Comparison of ENCODE assay signal across 15 cellular contexts in the genomic region with DNA sequence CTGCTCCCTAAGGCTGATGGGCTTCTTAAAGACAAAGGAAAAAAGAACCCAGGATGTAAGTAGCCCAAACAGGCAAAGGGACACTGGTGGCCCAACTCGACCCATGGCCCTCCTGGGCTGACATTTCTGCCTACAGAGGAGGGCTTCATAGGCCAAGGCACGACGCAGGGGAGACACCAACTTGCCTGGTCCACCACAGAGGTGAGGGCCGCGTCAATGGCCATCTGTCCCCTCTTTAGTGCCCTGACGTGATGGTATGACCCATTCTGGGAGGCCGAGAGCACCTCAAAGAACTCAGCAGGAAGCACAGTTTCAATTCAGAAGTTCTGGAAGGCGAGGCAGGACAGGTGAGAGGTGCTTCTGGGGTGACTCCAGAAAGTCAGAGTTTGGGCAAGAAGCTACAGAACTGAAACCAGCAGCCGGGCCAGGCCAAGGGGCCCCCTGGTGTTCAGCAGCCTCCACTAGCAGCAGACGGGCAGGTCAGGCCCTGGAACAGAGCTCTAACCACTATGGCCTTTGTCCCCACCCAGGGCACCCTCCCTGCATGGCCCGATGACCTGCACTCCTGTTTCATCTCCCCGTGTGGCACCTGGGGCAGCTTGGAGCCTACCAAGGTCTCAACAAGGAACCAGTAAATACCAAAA. TPM values are rescaled to one million over a fixed set of nuclear protein-coding genes. Genes with fewer than 3 reads are reported as not detected.
DNase-seq lines count a peak whose midpoint lies in the region; ATAC-seq and TF ChIP-seq lines count a peak whose summit lies in the region.
"Had no signal": no experiment of that assay in that cellular context is flagged by ENCODE, and none has a peak within 500 bp of the region (broad histone marks: within the 10 kb centered on the region; RNA-seq: fewer than 3 reads in every experiment).

No MANE protein-coding gene starts in this region.

- no peak overlapping the region for H2AK9ac ChIP-seq in IMR-90 (replicated peaks; ENCODE audit: low read depth, low read length, poor library complexity)

- H3K4me1 ChIP-seq in IMR-90 (ENCODE audit: control insufficient read depth, insufficient read depth, low read length) (no peaks in the 10 kb centered on the region), endodermal cell (ENCODE audit: control insufficient read depth, insufficient read depth, low read length) (no peaks in the 10 kb centered on the region)
- H3K4me1 ChIP-seq: ascending aorta, prostate gland had no signal

- H2BK15ac ChIP-seq in IMR-90 (ENCODE audit: low read depth, low read length) = no peak overlapping the region

- H4K20me1 ChIP-seq in IMR-90 (ENCODE audit: insufficient read depth, low read length) = no peaks in the 10 kb centered on the region

- BruUV-seq in IMR-90 (replicated peaks; lab: Mats Ljungman, UMichigan) = no TSS peak

- H3K9me3 Mint-ChIP-seq in activated CD4-positive, alpha-beta T cell treated with anti-CD3 and anti-CD28 coated beads, Interleukin-2, amount 10 ng/mL, durations not matched to agents 24 days and 14 days = no peaks in the 10 kb centered on the region
- H3K9me3 Mint-ChIP-seq in endodermal cell = no peaks in the 10 kb centered on the region
- no peaks in the 10 kb centered on the region for H3K9me3 Mint-ChIP-seq in CD4-positive, alpha-beta T cell
- H3K9me3 Mint-ChIP-seq: activated T-cell treated with anti-CD3 and anti-CD28 coated beads, Interleukin-2, amount 50 U/mL, for 4 hours had no signal

- H3K56ac ChIP-seq in IMR-90 (ENCODE audit: extremely low read depth, insufficient read depth, low read length) = no peak overlapping the region

- peaks cover 12% of the 10 kb centered on the region; the same call in 1 of the 2 replicates for H3K9me1 ChIP-seq in IMR-90 (ENCODE audit: insufficient read depth, low read length)

- no peak overlapping the region for H3K18ac ChIP-seq in IMR-90 (ENCODE audit: low read depth, low read length)

- no peak overlapping the region for H4K91ac ChIP-seq in IMR-90 (ENCODE audit: insufficient read depth, low read depth, low read length)

- H2BK20ac ChIP-seq in IMR-90 (ENCODE audit: low read depth, low read length) = no peak overlapping the region

- no peak for TF ChIP-seq POLR2A in IMR-90 (IDR thresholded peaks at IDR 0.05; ENCODE audit: low read depth, low read length)

- H2BK5ac ChIP-seq in IMR-90 (ENCODE audit: low read depth, low read length, poor library complexity, severe bottlenecking) = no peak overlapping the region

- no peak overlapping the region for H3K14ac ChIP-seq in IMR-90 (replicated peaks; ENCODE audit: low read depth, low read length)

- no peak overlapping the region for H4K8ac ChIP-seq in IMR-90 (ENCODE audit: low read depth in 2 of 2, low read length in 2 of 2)

- no peaks in the 10 kb centered on the region for H3K27me3 ChIP-seq in IMR-90 (ENCODE audit: control insufficient read depth, insufficient read depth, low read length)
- H3K27me3 ChIP-seq in endodermal cell (ENCODE audit: control insufficient read depth, insufficient read depth, low read length, poor library complexity, severe bottlenecking) = no peaks in the 10 kb centered on the region
- H3K27me3 ChIP-seq in CD4-positive, alpha-beta T cell (ENCODE audit: control insufficient read depth, insufficient read depth, low read length) = no peaks in the 10 kb centered on the region
- H3K27me3 ChIP-seq: ascending aorta had no signal

- POLR2A ChIA-PET in IMR-90 (lab: Charles Lee; ENCODE audit: unreplicated experiment) = no interaction called here
- POLR2A ChIA-PET in CD4-positive, alpha-beta T cell (lab: Charles Lee) = no interaction called here

- intact Hi-C loops in activated CD4-positive, alpha-beta T cell treated with anti-CD3 and anti-CD28 coated beads, Interleukin-2, amount 10 ng/mL, durations not matched to agents 24 days and 14 days (cut with micrococcal nuclease) = no loop called here
- intact Hi-C loops in IMR-90 (cut with micrococcal nuclease) = no loop called here
- intact Hi-C loops in CD4-positive, alpha-beta T cell (cut with DNase I, micrococcal nuclease) = no loop called here

- no peak overlapping the region for H2AK5ac ChIP-seq in IMR-90 (ENCODE audit: low read depth, low read length)

- no peaks in the 10 kb centered on the region for H3K36me3 Mint-ChIP-seq in activated CD4-positive, alpha-beta T cell treated with anti-CD3 and anti-CD28 coated beads, Interleukin-2, amount 10 ng/mL, durations not matched to agents 24 days and 14 days (ENCODE audit: low read depth)
- H3K36me3 Mint-ChIP-seq in endodermal cell (ENCODE audit: low read depth) = peaks cover 7% of the 10 kb centered on the region
- no peaks in the 10 kb centered on the region for H3K36me3 Mint-ChIP-seq in CD4-positive, alpha-beta T cell (ENCODE audit: low read depth)

- peaks cover 8% of the 10 kb centered on the region for H3K36me3 ChIP-seq in IMR-90 (ENCODE audit: control insufficient read depth, insufficient read depth, low read length)
- peaks cover 5% of the 10 kb centered on the region for H3K36me3 ChIP-seq in endodermal cell (ENCODE audit: control insufficient read depth, insufficient read depth, low read length)
- H3K36me3 ChIP-seq: prostate gland had no signal

- 87% methylated on average over 8 of the region's 12 CpGs; no CpG with 5 or more reads in 1 of the 2 experiments for WGBS in IMR-90 (ENCODE audit: extremely low coverage in 2 of 2, insufficient read length in 1 of 2), 2 experiments
- WGBS in endodermal cell (ENCODE audit: insufficient coverage in 1 of 2, insufficient read length in 1 of 2), 2 experiments = 86% methylated on average over 10 to 12 of the region's 12 CpGs

- no peak overlapping the region for H2AFZ ChIP-seq in IMR-90 (replicated peaks; ENCODE audit: low read length, poor library complexity)

- dilution Hi-C loops in IMR-90 (cut with HindIII; ENCODE audit: low sequenced_read_pairs, unreplicated experiment) = no loop called here

- peak; percentile 65 for DNase-seq in activated CD4-positive, alpha-beta T cell treated with anti-CD3 and anti-CD28 coated beads, Interleukin-2, amount 10 ng/mL, durations not matched to agents 24 days and 14 days
- no peak for DNase-seq in activated CD4-positive, alpha-beta T cell treated with anti-CD3 and anti-CD28 coated beads, Interleukin-2, amount 50 U/mL, for 1 hour
- DNase-seq in IMR-90 (no peak), endodermal cell (peak; percentile 51), NCI-H748 (lab: John Stamatoyannopoulos, UW; ENCODE audit: unreplicated experiment) (no peak), EL (no peak), NCI-H446 treated with DMSO at 0.1 percent for 48 hours (lab: John Stamatoyannopoulos, UW) (no peak)
- no peak for DNase-seq in CD4-positive, alpha-beta T cell
- DNase-seq: activated T-cell treated with anti-CD3 and anti-CD28 coated beads, Interleukin-2, amount 50 U/mL, for 4 hours; hypothalamus; NCI-H2171 treated with DMSO at 0.1 percent for 48 hours; substantia nigra had no signal

- H3K4ac ChIP-seq in IMR-90 (ENCODE audit: low read depth, low read length) = no peak overlapping the region

- no peak overlapping the region for H3K27ac Mint-ChIP-seq in activated CD4-positive, alpha-beta T cell treated with anti-CD3 and anti-CD28 coated beads, Interleukin-2, amount 10 ng/mL, durations not matched to agents 24 days and 14 days
- H3K27ac Mint-ChIP-seq in endodermal cell = no peak overlapping the region
- no peak overlapping the region for H3K27ac Mint-ChIP-seq in CD4-positive, alpha-beta T cell

- H3K9ac ChIP-seq in IMR-90 (ENCODE audit: low read depth, low read length) (no peak overlapping the region), endodermal cell (ENCODE audit: extremely low read depth, low read length, poor library complexity, severe bottlenecking) (no peak overlapping the region)

- TF ChIP-seq RAD21 in IMR-90 (IDR thresholded peaks at IDR 0.05; ENCODE audit: low read length) = no peak

- H3K27ac ChIP-seq in IMR-90 (ENCODE audit: insufficient read depth, low read length) (no peak overlapping the region), endodermal cell (ENCODE audit: low read depth, low read length) (no peak overlapping the region)
- H3K27ac ChIP-seq in CD4-positive, alpha-beta T cell (ENCODE audit: low read depth, low read length) = no peak overlapping the region
- H3K27ac ChIP-seq: ascending aorta, prostate gland, VCaP had no signal

- H3K79me1 ChIP-seq in IMR-90 (ENCODE audit: low read depth in 1 of 2, low read length in 2 of 2) = peaks cover 0 to 8% of the 10 kb centered on the region in 2 experiments; a peak in 2 of 4 replicates

- in situ Hi-C loops in IMR-90 (cut with MboI; ENCODE audit: low sequenced_read_pairs) = no loop called here

- H4K5ac ChIP-seq in IMR-90 (ENCODE audit: low read depth, low read length) = no peak overlapping the region

- no peak for TF ChIP-seq CTCF in IMR-90 (conservative IDR thresholded peaks at IDR 0.05; ENCODE audit: low read depth, low read length)
- TF ChIP-seq CTCF in endodermal cell (conservative IDR thresholded peaks at IDR 0.05) = peak; percentile 40
- TF ChIP-seq CTCF in CD4-positive, alpha-beta T cell (IDR thresholded peaks at IDR 0.05) = no peak

- H2BK120ac ChIP-seq in IMR-90 (ENCODE audit: low read depth, low read length) = no peak overlapping the region

- no peak overlapping the region for H3K4me3 Mint-ChIP-seq in activated CD4-positive, alpha-beta T cell treated with anti-CD3 and anti-CD28 coated beads, Interleukin-2, amount 10 ng/mL, durations not matched to agents 24 days and 14 days
- H3K4me3 Mint-ChIP-seq in endodermal cell = no peak overlapping the region
- no peak overlapping the region for H3K4me3 Mint-ChIP-seq in CD4-positive, alpha-beta T cell
- H3K4me3 Mint-ChIP-seq: activated T-cell treated with anti-CD3 and anti-CD28 coated beads, Interleukin-2, amount 50 U/mL, for 4 hours had no signal

- CTCF ChIA-PET in IMR-90 (lab: Yijun Ruan, JAX) = no interaction called here
- CTCF ChIA-PET in CD4-positive, alpha-beta T cell (lab: Charles Lee) = no interaction called here

- no peak overlapping the region for H3K23ac ChIP-seq in IMR-90 (ENCODE audit: low read depth, low read length)

- H3K4me3 ChIP-seq in IMR-90 (ENCODE audit: insufficient read depth, low read depth, low read length) (no peak overlapping the region), endodermal cell (ENCODE audit: low read length) (no peak overlapping the region)
- H3K4me3 ChIP-seq: ascending aorta, prostate gland had no signal

- H3K4me2 ChIP-seq in IMR-90 (ENCODE audit: low read depth, low read length) = no peak overlapping the region

- H3K27me3 Mint-ChIP-seq in activated CD4-positive, alpha-beta T cell treated with anti-CD3 and anti-CD28 coated beads, Interleukin-2, amount 10 ng/mL, durations not matched to agents 24 days and 14 days = no peaks in the 10 kb centered on the region
- no peaks in the 10 kb centered on the region for H3K27me3 Mint-ChIP-seq in endodermal cell (ENCODE audit: insufficient read depth)
- no peaks in the 10 kb centered on the region for H3K27me3 Mint-ChIP-seq in CD4-positive, alpha-beta T cell

- H3K9me3 ChIP-seq in IMR-90 (ENCODE audit: control insufficient read depth, insufficient read depth, low read length) (no peaks in the 10 kb centered on the region), endodermal cell (ENCODE audit: control insufficient read depth, low read length) (no peaks in the 10 kb centered on the region)
- H3K9me3 ChIP-seq in CD4-positive, alpha-beta T cell (ENCODE audit: control insufficient read depth, low read length) = no peaks in the 10 kb centered on the region
- H3K9me3 ChIP-seq: ascending aorta, prostate gland had no signal

- ATAC-seq in IMR-90 (ENCODE audit: low read depth) = 0 out of 2 replicates have a peak, but pooled peaks have one; percentile 24
- ATAC-seq in CD4-positive, alpha-beta T cell (ENCODE audit: poor library complexity) = no peak
- ATAC-seq: activated T-cell treated with anti-CD3 and anti-CD28 coated beads, Interleukin-2, amount 50 U/mL, for 4 hours had no signal

- H3K4me1 Mint-ChIP-seq in activated CD4-positive, alpha-beta T cell treated with anti-CD3 and anti-CD28 coated beads, Interleukin-2, amount 10 ng/mL, durations not matched to agents 24 days and 14 days = no peaks in the 10 kb centered on the region
- H3K4me1 Mint-ChIP-seq in endodermal cell = no peaks in the 10 kb centered on the region
- H3K4me1 Mint-ChIP-seq in CD4-positive, alpha-beta T cell (ENCODE audit: low read depth) = no peaks in the 10 kb centered on the region

RNA-seq across cellular contexts. Expression of gene HMCES, which starts 45.1 kb away (rescaled TPM):
- 58.3 and 62.6 TPM in 2 replicates for total RNA-seq in activated CD4-positive, alpha-beta T cell treated with anti-CD3 and anti-CD28 coated beads, Interleukin-2, amount 10 ng/mL, durations not matched to agents 24 days and 14 days
- total RNA-seq in IMR-90 (2012; rRNA removed) (25.8 and 26.0 TPM in 2 replicates), endodermal cell (10 to 100 TPM; 42.9 to 46.9 TPM)
- 25.9 and 30.5 TPM in 2 replicates for polyA plus RNA-seq in IMR-90 (2012; rRNA removed)
- polyA plus RNA-seq in IMR-90 (2012; cell fraction: cytosol; rRNA removed) = 16.8 and 25.4 TPM in 2 replicates
- polyA plus RNA-seq in IMR-90 (2012; cell fraction: nucleus; rRNA removed; ENCODE audit: low replicate concordance) = 11.2 and 17.5 TPM in 2 replicates
- 40.1 TPM for polyA plus RNA-seq in endodermal cell (2013, experiment 1 of 2)
- 33.1 TPM for polyA plus RNA-seq in endodermal cell (2013, experiment 2 of 2)
- 10 to 100 TPM; 63.5 to 64.0 TPM for total RNA-seq in CD4-positive, alpha-beta T cell

Comparison
In these comparisons a context has a peak if more than half of its experiments do, and no peak if none do; other contexts are left out.
1. DNase-seq: peak in activated CD4-positive, alpha-beta T cell treated with anti-CD3 and anti-CD28 coated beads, Interleukin-2, amount 10 ng/mL, durations not matched to agents 24 days and 14 days (single experiment) and endodermal cell (single experiment); none in activated CD4-positive, alpha-beta T cell treated with anti-CD3 and anti-CD28 coated beads, Interleukin-2, amount 50 U/mL, for 1 hour (single experiment), IMR-90 (single experiment), NCI-H748 (single experiment), EL (single experiment), NCI-H446 treated with DMSO at 0.1 percent for 48 hours (single experiment) and CD4-positive, alpha-beta T cell (0 of 10).